In genomic region chr2:69464575-69464974, GRCh38 we compare ENCODE assay signal across 15 cellular contexts. TPM values are rescaled to one million over a fixed set of nuclear protein-coding genes. Genes with fewer than 3 reads are reported as not detected.
DNase-seq lines count a peak whose midpoint lies in the region; FAIRE-seq and TF ChIP-seq lines count a peak whose summit lies in the region.
"Had no signal": no experiment of that assay in that cellular context is flagged by ENCODE, and none has a peak within 500 bp of the region (broad histone marks: within the 10 kb centered on the region; RNA-seq: fewer than 3 reads in every experiment).

No MANE protein-coding gene starts in this region.

- no peak overlapping the region for H3K4me3 Mint-ChIP-seq in activated naive CD4-positive, alpha-beta T cell treated with anti-CD3 and anti-CD28 coated beads, Interleukin-2, amount 50 U/mL, for 24 hours
- no peak overlapping the region for H3K4me3 Mint-ChIP-seq in activated naive CD4-positive, alpha-beta T cell treated with anti-CD3 and anti-CD28 coated beads, Interleukin-2, amount 10 ng/mL, durations not matched to agents 7 days and 5 days
- H3K4me3 Mint-ChIP-seq: activated B cell treated with CpG ODN at 0.5 μM for 24 hours, B cell had no signal

- peak overlapping the region; percentile 52 for H3K4me2 ChIP-seq in keratinocyte (ENCODE audit: control insufficient read depth, extremely low read depth, insufficient read depth, low read depth, low read length)

- no peak for TF ChIP-seq CTCF in bronchial epithelial cell (IDR thresholded peaks at IDR 0.05; ENCODE audit: insufficient read depth, low read length, severe bottlenecking)
- TF ChIP-seq CTCF in keratinocyte (optimal IDR thresholded peaks at IDR 0.05 in 1 of 3, IDR thresholded peaks at IDR 0.05 in 1 of 3, conservative IDR thresholded peaks at IDR 0.05 in 1 of 3; ENCODE audit: extremely low read depth in 1 of 3, insufficient read depth in 2 of 3, low read length in 3 of 3), result peak in 2 of 3 experiments; percentile 23 to 39
- no peak for TF ChIP-seq CTCF in uterus (IDR thresholded peaks at IDR 0.05)

- H3K4me1 ChIP-seq in keratinocyte (ENCODE audit: control insufficient read depth, extremely low read depth, insufficient read depth, low read length) (peaks cover 21% of the 10 kb centered on the region), uterus (no peaks in the 10 kb centered on the region)

- H3K9me1 ChIP-seq in keratinocyte (ENCODE audit: control insufficient read depth, extremely low read depth, insufficient read depth, low read length), result no peaks in the 10 kb centered on the region

- no peak for DNase-seq in activated naive CD4-positive, alpha-beta T cell treated with anti-CD3 and anti-CD28 coated beads, Interleukin-2, amount 10 ng/mL, durations not matched to agents 7 days and 5 days
- DNase-seq in bronchial epithelial cell (ENCODE audit: low read depth) (peak; percentile 100), keratinocyte (ENCODE audit: low read depth, low spot score) (peak; percentile 90), uterus (peak; percentile 42 to 44), NOMO-1 treated with dmso at 0.1 percent for 144 hours (lab: John Stamatoyannopoulos, UW; ENCODE audit: unreplicated experiment) (no peak)
- DNase-seq in activated CD4-positive, CD25-positive, alpha-beta regulatory T cell treated with anti-CD3 and anti-CD28 coated beads, Interleukin-2, amount 50 U/mL, for 72 hours, result no peak
- no peak for DNase-seq in activated CD8-positive, alpha-beta memory T cell treated with anti-CD3 and anti-CD28 coated beads, Interleukin-2, amount 50 U/mL, for 4 hours
- DNase-seq: activated B cell treated with CpG ODN at 0.5 μM for 24 hours, dermis blood vessel endothelial cell, hippocampal formation, KBM-7, NCI-H345, SIG-M5 had no signal

- no peak for TF ChIP-seq POLR2A in uterus (IDR thresholded peaks at IDR 0.05)

- dilution Hi-C loops in keratinocyte (cut with MboI; ENCODE audit: extremely low pct_ligation_motif_present, low sequenced_read_pairs), result no loop called here

- peaks cover 16% of the 10 kb centered on the region for H3K36me3 Mint-ChIP-seq in activated naive CD4-positive, alpha-beta T cell treated with anti-CD3 and anti-CD28 coated beads, Interleukin-2, amount 50 U/mL, for 24 hours
- peaks cover 45% of the 10 kb centered on the region for H3K36me3 Mint-ChIP-seq in activated naive CD4-positive, alpha-beta T cell treated with anti-CD3 and anti-CD28 coated beads, Interleukin-2, amount 10 ng/mL, durations not matched to agents 7 days and 5 days

- H3K27me3 ChIP-seq in bronchial epithelial cell (ENCODE audit: control insufficient read depth, insufficient read depth, low read length) (no peaks in the 10 kb centered on the region), keratinocyte (ENCODE audit: control insufficient read depth, extremely low read depth, insufficient read depth, low read length) (no peaks in the 10 kb centered on the region), uterus (no peaks in the 10 kb centered on the region)

- H3K4me3 ChIP-seq in bronchial epithelial cell (ENCODE audit: low read depth, low read length), result no peak overlapping the region
- no peak overlapping the region for H3K4me3 ChIP-seq in keratinocyte (ENCODE audit: control insufficient read depth in 2 of 3, extremely low read depth in 1 of 3, insufficient read depth in 2 of 3, low read depth in 1 of 3, low read length in 3 of 3)
- no peak overlapping the region for H3K4me3 ChIP-seq in uterus

- H3K27ac ChIP-seq in keratinocyte (ENCODE audit: control insufficient read depth, insufficient read depth, low read length) (peak overlapping the region; percentile 73), uterus (no peak overlapping the region)

- FAIRE-seq in bronchial epithelial cell (lab: Jason Lieb, UNC), result peak; percentile 99
- peak; percentile 97 for FAIRE-seq in keratinocyte (lab: Jason Lieb, UNC)

- CTCF ChIA-PET in activated naive CD4-positive, alpha-beta T cell treated with anti-CD3 and anti-CD28 coated beads, Interleukin-2, amount 10 ng/mL, durations not matched to agents 7 days and 5 days (lab: Charles Lee), result no interaction called here

- H3K36me3 ChIP-seq in bronchial epithelial cell (ENCODE audit: control insufficient read depth, insufficient read depth, low read length), result peaks cover 6% of the 10 kb centered on the region
- peaks cover 9% of the 10 kb centered on the region in 2 experiments for H3K36me3 ChIP-seq in keratinocyte (ENCODE audit: control insufficient read depth in 2 of 2, extremely low read depth in 1 of 2, insufficient read depth in 2 of 2, low read length in 2 of 2)
- H3K36me3 ChIP-seq in uterus, result no peaks in the 10 kb centered on the region

- intact Hi-C loops in uterus (cut with DNase I; ENCODE audit: low total_unique reads), result no loop called here

- H3K27me3 Mint-ChIP-seq in activated naive CD4-positive, alpha-beta T cell treated with anti-CD3 and anti-CD28 coated beads, Interleukin-2, amount 50 U/mL, for 24 hours, result no peaks in the 10 kb centered on the region
- no peaks in the 10 kb centered on the region for H3K27me3 Mint-ChIP-seq in activated naive CD4-positive, alpha-beta T cell treated with anti-CD3 and anti-CD28 coated beads, Interleukin-2, amount 10 ng/mL, durations not matched to agents 7 days and 5 days

- peak overlapping the region; percentile 30 for H3K27ac Mint-ChIP-seq in activated naive CD4-positive, alpha-beta T cell treated with anti-CD3 and anti-CD28 coated beads, Interleukin-2, amount 50 U/mL, for 24 hours
- no peak overlapping the region for H3K27ac Mint-ChIP-seq in activated naive CD4-positive, alpha-beta T cell treated with anti-CD3 and anti-CD28 coated beads, Interleukin-2, amount 10 ng/mL, durations not matched to agents 7 days and 5 days
- H3K27ac Mint-ChIP-seq: activated B cell treated with CpG ODN at 0.5 μM for 24 hours, B cell had no signal

- no peaks in the 10 kb centered on the region for H3K9me3 Mint-ChIP-seq in activated naive CD4-positive, alpha-beta T cell treated with anti-CD3 and anti-CD28 coated beads, Interleukin-2, amount 50 U/mL, for 24 hours
- H3K9me3 Mint-ChIP-seq in activated naive CD4-positive, alpha-beta T cell treated with anti-CD3 and anti-CD28 coated beads, Interleukin-2, amount 10 ng/mL, durations not matched to agents 7 days and 5 days, result no peaks in the 10 kb centered on the region
- H3K9me3 Mint-ChIP-seq: activated B cell treated with CpG ODN at 0.5 μM for 24 hours had no signal

- no peaks in the 10 kb centered on the region for H4K20me1 ChIP-seq in keratinocyte (ENCODE audit: control insufficient read depth, extremely low read depth, insufficient read depth, low read length)

- peak overlapping the region; percentile 39 for H3K9ac ChIP-seq in keratinocyte (ENCODE audit: control insufficient read depth, extremely low read depth, insufficient read depth, low read length)

- peaks cover 5% of the 10 kb centered on the region for H3K4me1 Mint-ChIP-seq in activated naive CD4-positive, alpha-beta T cell treated with anti-CD3 and anti-CD28 coated beads, Interleukin-2, amount 50 U/mL, for 24 hours
- no peaks in the 10 kb centered on the region for H3K4me1 Mint-ChIP-seq in activated naive CD4-positive, alpha-beta T cell treated with anti-CD3 and anti-CD28 coated beads, Interleukin-2, amount 10 ng/mL, durations not matched to agents 7 days and 5 days
- H3K4me1 Mint-ChIP-seq: activated B cell treated with CpG ODN at 0.5 μM for 24 hours, B cell had no signal

- H3K79me2 ChIP-seq in keratinocyte (ENCODE audit: control insufficient read depth, insufficient read depth, low read length), result no peaks in the 10 kb centered on the region

- H2AFZ ChIP-seq in keratinocyte (ENCODE audit: control insufficient read depth, low read length), result no peak overlapping the region

- no peaks in the 10 kb centered on the region for H3K9me3 ChIP-seq in keratinocyte (ENCODE audit: control insufficient read depth, low read depth, low read length)
- H3K9me3 ChIP-seq in uterus, result no peaks in the 10 kb centered on the region

RNA-seq across cellular contexts. Expression of gene NFU1, which starts 27.3 kb away (rescaled TPM):
- total RNA-seq in bronchial epithelial cell (23.7 and 37.5 TPM in 2 replicates), uterus (10 to 100 TPM; 24.4 to 55.3 (median 41.6) TPM)
- 28.0 to 53.7 TPM (median 30.1 TPM) in 3 replicates for polyA plus RNA-seq in keratinocyte
- polyA plus RNA-seq in keratinocyte (2011; ENCODE audit: low read depth), result 147 TPM
- polyA plus RNA-seq in keratinocyte (2011; cell fraction: cytosol; rRNA removed), result 38.5 and 75.0 TPM in 2 replicates
- 16.6 and 24.9 TPM in 2 replicates for polyA plus RNA-seq in keratinocyte (2011; cell fraction: nucleus; rRNA removed)
- polyA plus RNA-seq in keratinocyte (2012; ENCODE audit: low replicate concordance), result 17.1 and 49.9 TPM in 2 replicates
- polyA minus RNA-seq in keratinocyte, result 1.6 to 15.2 TPM (median 5.7 TPM) in 3 replicates
- polyA minus RNA-seq in keratinocyte (2011; cell fraction: cytosol; rRNA and poly(A)+ RNA removed), result 17.6 TPM
- 1.9 and 5.7 TPM in 2 replicates for polyA minus RNA-seq in keratinocyte (2011; cell fraction: nucleus; rRNA and poly(A)+ RNA removed)

Comparison
In these comparisons a context has a peak if more than half of its experiments do, and no peak if none do; other contexts are left out.
1. DNase-seq: peak in bronchial epithelial cell (single experiment), keratinocyte (single experiment) and uterus (2 of 2); none in activated naive CD4-positive, alpha-beta T cell treated with anti-CD3 and anti-CD28 coated beads, Interleukin-2, amount 10 ng/mL, durations not matched to agents 7 days and 5 days (single experiment), NOMO-1 treated with dmso at 0.1 percent for 144 hours (single experiment), activated CD4-positive, CD25-positive, alpha-beta regulatory T cell treated with anti-CD3 and anti-CD28 coated beads, Interleukin-2, amount 50 U/mL, for 72 hours (single experiment) and activated CD8-positive, alpha-beta memory T cell treated with anti-CD3 and anti-CD28 coated beads, Interleukin-2, amount 50 U/mL, for 4 hours (single experiment).
2. CTCF ChIP-seq: peak in keratinocyte (2 of 3); none in bronchial epithelial cell (single experiment) and uterus (0 of 4).